10 cellular contexts compared by ENCODE assay signal in genomic region chr1:116756092-116756491, GRCh38. TPM values are rescaled to one million over a fixed set of nuclear protein-coding genes. Genes with fewer than 3 reads are reported as not detected.
DNase-seq lines count a peak whose midpoint lies in the region; ATAC-seq and TF ChIP-seq lines count a peak whose summit lies in the region.
"Not testable (repeated sequence)": the region's sequence is repeated elsewhere in the genome, so short reads cannot be mapped to it uniquely, and the experiment has no call there.
"Had no signal": no experiment of that assay in that cellular context is flagged by ENCODE, and none has a peak within 500 bp of the region (broad histone marks: within the 10 kb centered on the region; RNA-seq: fewer than 3 reads in every experiment).

No MANE protein-coding gene starts in this region.

- intact Hi-C loops in lower lobe of right lung (cut with DNase I), result not testable (repeated sequence)

- TF ChIP-seq POLR2A in suprapubic skin (IDR thresholded peaks at IDR 0.05), result not testable (repeated sequence)

- H3K27ac ChIP-seq in DND-41 (ENCODE audit: low read length); suprapubic skin: not testable (repeated sequence)
- H3K27ac ChIP-seq in lower lobe of right lung, result peak overlapping the region; percentile 46

- H3K36me3 Mint-ChIP-seq in activated naive CD8-positive, alpha-beta T cell treated with anti-CD3 and anti-CD28 coated beads, Interleukin-2, amount 50 U/mL, for 24 hours (ENCODE audit: low read depth), result peaks cover 68% of the 10 kb centered on the region

- H3K9me3 ChIP-seq in DND-41 (ENCODE audit: insufficient read depth, low read length, severe bottlenecking); lower lobe of right lung; suprapubic skin: not testable (repeated sequence)

- not testable (repeated sequence) for H3K36me3 ChIP-seq in DND-41 (ENCODE audit: insufficient read depth, low read length); lower lobe of right lung; suprapubic skin

- peak; percentile 3 for DNase-seq in DND-41
- DNase-seq in activated CD8-positive, alpha-beta memory T cell treated with anti-CD3 and anti-CD28 coated beads for 24 hours, result peak; percentile 83
- peak; percentile 73 for DNase-seq in activated effector memory CD4-positive, alpha-beta T cell treated with anti-CD3 and anti-CD28 coated beads, Interleukin-2, amount 50 U/mL, for 16 hours
- DNase-seq in activated naive CD8-positive, alpha-beta T cell treated with anti-CD3 and anti-CD28 coated beads, Interleukin-2, amount 50 U/mL, for 24 hours; lower lobe of right lung; suprapubic skin (ENCODE audit: low spot score in 2 of 2): not testable (repeated sequence)
- DNase-seq in stimulated activated CD4-positive, alpha-beta T cell treated with anti-CD3 and anti-CD28 coated beads, Interleukin-15, amount 100 ng/mL, for 24 hours, result peak; percentile 64

- not testable (repeated sequence) for H3K27me3 ChIP-seq in DND-41 (ENCODE audit: insufficient read depth, low read length, poor library complexity); lower lobe of right lung (ENCODE audit: low read depth); suprapubic skin

- H2AFZ ChIP-seq in DND-41 (ENCODE audit: low read depth, low read length), result not testable (repeated sequence)

- H3K4me2 ChIP-seq in DND-41 (ENCODE audit: insufficient read depth, low read length), result not testable (repeated sequence)

- peaks cover 53% of the 10 kb centered on the region for H3K4me1 ChIP-seq in DND-41 (ENCODE audit: insufficient read depth, low read length)
- H3K4me1 ChIP-seq in lower lobe of right lung, suprapubic skin: not testable (repeated sequence)

- peaks cover 43% of the 10 kb centered on the region for H3K4me1 Mint-ChIP-seq in activated naive CD8-positive, alpha-beta T cell treated with anti-CD3 and anti-CD28 coated beads, Interleukin-2, amount 50 U/mL, for 24 hours

- H3K4me3 ChIP-seq in DND-41 (ENCODE audit: low read depth in 1 of 2, low read length in 2 of 2), result not testable (repeated sequence)
- H3K4me3 ChIP-seq in lower lobe of right lung (peak overlapping the region; percentile 39), suprapubic skin (peak overlapping the region; percentile 10)

- not testable (repeated sequence) for ATAC-seq in DND-41 (ENCODE audit: insufficient read depth, low read depth); activated naive CD8-positive, alpha-beta T cell treated with anti-CD3 and anti-CD28 coated beads, Interleukin-2, amount 50 U/mL, for 24 hours; lower lobe of right lung
- peak; percentile 8 to 20 for ATAC-seq in activated CD4-positive, CD25-positive, alpha-beta regulatory T cell treated with anti-CD3 and anti-CD28 coated beads, Interleukin-2, amount 50 U/mL, for 24 hours

- 94% methylated on average over 7 of the region's 8 CpGs for WGBS in suprapubic skin

- not testable (repeated sequence) for H3K79me2 ChIP-seq in DND-41 (ENCODE audit: insufficient read depth, low read length)

- not testable (repeated sequence) for H3K9ac ChIP-seq in DND-41 (ENCODE audit: low read depth, low read length)

- H3K27ac Mint-ChIP-seq in activated naive CD8-positive, alpha-beta T cell treated with anti-CD3 and anti-CD28 coated beads, Interleukin-2, amount 50 U/mL, for 24 hours, result peak overlapping the region; percentile 99

- TF ChIP-seq CTCF in DND-41 (IDR thresholded peaks at IDR 0.05; ENCODE audit: borderline replicate concordance, extremely low read depth, low read length, poor library complexity, severe bottlenecking); lower lobe of right lung (IDR thresholded peaks at IDR 0.05); suprapubic skin (IDR thresholded peaks at IDR 0.05): not testable (repeated sequence)

- H3K9me3 Mint-ChIP-seq in activated naive CD8-positive, alpha-beta T cell treated with anti-CD3 and anti-CD28 coated beads, Interleukin-2, amount 50 U/mL, for 24 hours, result not testable (repeated sequence)

- H3K4me3 Mint-ChIP-seq in activated naive CD8-positive, alpha-beta T cell treated with anti-CD3 and anti-CD28 coated beads, Interleukin-2, amount 50 U/mL, for 24 hours, result peak overlapping the region; percentile 98

- H3K27me3 Mint-ChIP-seq in activated naive CD8-positive, alpha-beta T cell treated with anti-CD3 and anti-CD28 coated beads, Interleukin-2, amount 50 U/mL, for 24 hours, result not testable (repeated sequence)

- TF ChIP-seq EP300 in suprapubic skin (IDR thresholded peaks at IDR 0.05), result not testable (repeated sequence)

- H4K20me1 ChIP-seq in DND-41 (ENCODE audit: insufficient read depth, low read length), result not testable (repeated sequence)

RNA-seq across cellular contexts. Expression of gene CD2, which starts 1.9 kb away (rescaled TPM):
- total RNA-seq in lower lobe of right lung (9.8 TPM), suprapubic skin (1 to 10 TPM in 1 of 4 donors, under 1 TPM in 1, not detected in 2; 0.39 to 1.7 TPM)
- total RNA-seq: A673, H9 had no signal
